Comparison of ENCODE assay signal across 23 cellular contexts in the genomic region with DNA sequence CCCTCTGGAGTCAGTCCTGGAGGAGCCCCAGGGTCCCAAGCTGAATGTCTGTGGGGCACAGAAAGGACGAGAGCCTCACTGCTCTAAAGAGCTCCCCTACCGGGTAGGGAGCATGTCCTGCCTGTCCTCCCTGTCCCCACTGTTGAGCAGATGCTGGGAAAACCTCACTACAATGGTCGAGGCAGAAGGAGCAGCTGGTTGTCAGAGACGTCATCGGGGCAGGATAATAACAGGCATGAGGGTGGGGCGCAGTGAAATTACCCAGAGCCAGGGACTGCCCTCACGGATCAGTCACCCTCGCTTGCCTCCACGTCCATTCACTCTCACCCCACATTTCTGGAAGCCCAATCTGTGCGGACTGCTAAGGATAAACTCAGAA. TPM values are rescaled to one million over a fixed set of nuclear protein-coding genes. Genes with fewer than 3 reads are reported as not detected.
DNase-seq lines count a peak whose midpoint lies in the region; ATAC-seq and TF ChIP-seq lines count a peak whose summit lies in the region.
"Had no signal": no experiment of that assay in that cellular context is flagged by ENCODE, and none has a peak within 500 bp of the region (broad histone marks: within the 10 kb centered on the region; RNA-seq: fewer than 3 reads in every experiment).

No MANE protein-coding gene starts in this region.

- no peak for TF ChIP-seq CTCF in GM23338 (conservative IDR thresholded peaks at IDR 0.05; ENCODE audit: low read depth in 2 of 2)

- H3K9me3 Mint-ChIP-seq in activated CD4-positive, alpha-beta T cell treated with anti-CD3 and anti-CD28 coated beads, Interleukin-2, amount 10 ng/mL, durations not matched to agents 7 days and 5 days = no peaks in the 10 kb centered on the region
- H3K9me3 Mint-ChIP-seq in GM23338 = no peaks in the 10 kb centered on the region
- H3K9me3 Mint-ChIP-seq: CD8-positive, alpha-beta memory T cell; stimulated activated memory B cell treated with anti-CD40 and anti-IgM and Interleukin-4, amounts not matched to agents 10 μg/mL and 1 μg/mL and 100 μg/mL, for 72 hours had no signal

- H3K36me3 ChIP-seq in GM23338 (ENCODE audit: insufficient read depth) = no peaks in the 10 kb centered on the region
- H3K36me3 ChIP-seq: esophagus squamous epithelium had no signal

- POLR2A ChIA-PET in activated CD4-positive, alpha-beta T cell treated with anti-CD3 and anti-CD28 coated beads, Interleukin-2, amount 10 ng/mL, durations not matched to agents 7 days and 5 days (lab: Charles Lee) = no interaction called here

- CTCF ChIA-PET in activated CD4-positive, alpha-beta T cell treated with anti-CD3 and anti-CD28 coated beads, Interleukin-2, amount 10 ng/mL, durations not matched to agents 7 days and 5 days (lab: Charles Lee) = interaction anchor here (0.9 to 1.3 kb wide), 3 partner anchors 10 to 17 kb away, joined by 3 to 7 read pairs (median 3); a partner anchor contains a TSS

- no peak for DNase-seq in activated CD4-positive, alpha-beta T cell treated with anti-CD3 and anti-CD28 coated beads, Interleukin-2, amount 10 ng/mL, durations not matched to agents 7 days and 5 days
- DNase-seq in activated CD4-positive, alpha-beta T cell treated with anti-CD3 and anti-CD28 coated beads for 48 hours = no peak
- DNase-seq in NCI-H69 (lab: John Stamatoyannopoulos, UW) = peak; percentile 78
- DNase-seq in left lobe of liver (ENCODE audit: low spot score) = no peak
- DNase-seq in GM23338 (ENCODE audit: low spot score) = no peak
- no peak for DNase-seq in hypothalamus (lab: John Stamatoyannopoulos, UW)
- DNase-seq in stimulated activated CD4-positive, alpha-beta T cell treated with anti-CD3 and anti-CD28 coated beads, Interleukin-4, amount 100 ng/mL, for 1 hour = no peak
- DNase-seq: activated CD4-positive, alpha-beta T cell treated with anti-CD3 and anti-CD28 coated beads, Interleukin-2, amount 50 U/mL, for 1 hour; activated gamma-delta T cell treated with Interleukin-2 at 50 U/mL for 16 hours; CD8-positive, alpha-beta memory T cell; esophagus squamous epithelium; KBM-7; MV-4-11; NCI-H2081 treated with DMSO at 0.1 percent for 48 hours; NK-92 treated with Interleukin-12 subunit alpha and Interleukin-12 subunit beta, amount 100 ng/mL, for 24 hours; right cardiac atrium had no signal

- H3K4me1 ChIP-seq in GM23338 (ENCODE audit: insufficient read depth) = no peaks in the 10 kb centered on the region
- H3K4me1 ChIP-seq: esophagus squamous epithelium had no signal

- H3K36me3 Mint-ChIP-seq in activated CD4-positive, alpha-beta T cell treated with anti-CD3 and anti-CD28 coated beads, Interleukin-2, amount 10 ng/mL, durations not matched to agents 7 days and 5 days (ENCODE audit: low read depth) = no peaks in the 10 kb centered on the region
- H3K36me3 Mint-ChIP-seq in GM23338 (ENCODE audit: low read depth) = no peaks in the 10 kb centered on the region
- H3K36me3 Mint-ChIP-seq: CD8-positive, alpha-beta memory T cell; stimulated activated memory B cell treated with anti-CD40 and anti-IgM and Interleukin-4, amounts not matched to agents 10 μg/mL and 1 μg/mL and 100 μg/mL, for 72 hours had no signal

- no peaks in the 10 kb centered on the region for H3F3A ChIP-seq in GM23338 (replicated peaks; ENCODE audit: low read depth)

- no peak overlapping the region for H3K4me2 ChIP-seq in GM23338

- no peak overlapping the region for H3K4me3 Mint-ChIP-seq in activated CD4-positive, alpha-beta T cell treated with anti-CD3 and anti-CD28 coated beads, Interleukin-2, amount 10 ng/mL, durations not matched to agents 7 days and 5 days
- no peak overlapping the region for H3K4me3 Mint-ChIP-seq in GM23338
- H3K4me3 Mint-ChIP-seq: stimulated activated memory B cell treated with anti-CD40 and anti-IgM and Interleukin-4, amounts not matched to agents 10 μg/mL and 1 μg/mL and 100 μg/mL, for 72 hours had no signal

- no peaks in the 10 kb centered on the region for H4K20me1 ChIP-seq in GM23338 (replicated peaks; ENCODE audit: insufficient read depth)

- peak overlapping the region; percentile 78 for H3K27ac Mint-ChIP-seq in activated CD4-positive, alpha-beta T cell treated with anti-CD3 and anti-CD28 coated beads, Interleukin-2, amount 10 ng/mL, durations not matched to agents 7 days and 5 days
- no peak overlapping the region for H3K27ac Mint-ChIP-seq in GM23338
- H3K27ac Mint-ChIP-seq: stimulated activated memory B cell treated with anti-CD40 and anti-IgM and Interleukin-4, amounts not matched to agents 10 μg/mL and 1 μg/mL and 100 μg/mL, for 72 hours had no signal

- H3K4me3 ChIP-seq in GM23338 = no peak overlapping the region
- H3K4me3 ChIP-seq: esophagus squamous epithelium had no signal

- peak; percentile 51 for ATAC-seq in left lobe of liver
- no peak for ATAC-seq in GM23338
- ATAC-seq in HG02571 (IDR thresholded peaks at IDR 0.05; ENCODE audit: unreplicated experiment) = no peak
- ATAC-seq: stimulated activated memory B cell treated with anti-CD40 and anti-IgM and Interleukin-4, amounts not matched to agents 10 μg/mL and 1 μg/mL and 100 μg/mL, for 72 hours had no signal

- no peak overlapping the region for H2AFZ ChIP-seq in GM23338

- no peak overlapping the region for H3K27ac ChIP-seq in GM23338 (ENCODE audit: low read depth)
- H3K27ac ChIP-seq: esophagus squamous epithelium, RWPE1 had no signal

- H3K79me2 ChIP-seq in GM23338 (replicated peaks; ENCODE audit: insufficient read depth) = no peaks in the 10 kb centered on the region

- no peaks in the 10 kb centered on the region for H3K27me3 ChIP-seq in GM23338 (ENCODE audit: insufficient read depth)

- peaks cover 18% of the 10 kb centered on the region for H3K4me1 Mint-ChIP-seq in activated CD4-positive, alpha-beta T cell treated with anti-CD3 and anti-CD28 coated beads, Interleukin-2, amount 10 ng/mL, durations not matched to agents 7 days and 5 days
- H3K4me1 Mint-ChIP-seq in GM23338 = no peaks in the 10 kb centered on the region

- H3K27me3 Mint-ChIP-seq in activated CD4-positive, alpha-beta T cell treated with anti-CD3 and anti-CD28 coated beads, Interleukin-2, amount 10 ng/mL, durations not matched to agents 7 days and 5 days = peaks cover 6% of the 10 kb centered on the region
- peaks cover 12% of the 10 kb centered on the region for H3K27me3 Mint-ChIP-seq in GM23338 (ENCODE audit: insufficient read depth, low read depth, poor library complexity)

- H3K9me2 ChIP-seq in GM23338 (ENCODE audit: insufficient read depth) = no peaks in the 10 kb centered on the region

RNA-seq across cellular contexts. Expression of a gene that starts 0.5 kb away (rescaled TPM):
- not detected for total RNA-seq in activated CD4-positive, alpha-beta T cell treated with anti-CD3 and anti-CD28 coated beads, Interleukin-2, amount 10 ng/mL, durations not matched to agents 7 days and 5 days
- 79.0 TPM for total RNA-seq in left lobe of liver
- not detected in 2 replicates for total RNA-seq in GM23338 (2014; rRNA removed; shearing (Covaris generic))
- polyA plus RNA-seq in GM23338 (2016; fragmentation: Nextera tagmentation; extraction: Ambion mirVana) = not detected in 2 replicates
- total RNA-seq: cardiac septum; CD8-positive, alpha-beta memory T cell; Daoy; esophagus squamous epithelium; lower leg skin; omental fat pad; right cardiac atrium had no signal
- polyA plus RNA-seq: CD8-positive, alpha-beta memory T cell; right cardiac atrium had no signal

RNA-seq across cellular contexts. Expression of a gene that starts 13.9 kb away (rescaled TPM):
- under 1 TPM in 1 of 2 experiments, not detected in 1; 0.32 TPM for total RNA-seq in activated CD4-positive, alpha-beta T cell treated with anti-CD3 and anti-CD28 coated beads, Interleukin-2, amount 10 ng/mL, durations not matched to agents 7 days and 5 days
- total RNA-seq in left lobe of liver = 8.2 TPM
- total RNA-seq in GM23338 (2014; rRNA removed; shearing (Covaris generic)) = 0.38 TPM in 1 of 2 replicates, not detected in the other
- polyA plus RNA-seq in GM23338 (2016; fragmentation: Nextera tagmentation; extraction: Ambion mirVana) = 0.40 and 0.47 TPM in 2 replicates
- total RNA-seq: CD8-positive, alpha-beta memory T cell; Daoy had no signal
- polyA plus RNA-seq: CD8-positive, alpha-beta memory T cell had no signal

RNA-seq across cellular contexts. Expression of a gene that starts 16.5 kb away (rescaled TPM):
- not detected for total RNA-seq in activated CD4-positive, alpha-beta T cell treated with anti-CD3 and anti-CD28 coated beads, Interleukin-2, amount 10 ng/mL, durations not matched to agents 7 days and 5 days
- total RNA-seq in left lobe of liver = 28.0 TPM
- 1.3 TPM in 1 of 2 replicates, not detected in the other for total RNA-seq in GM23338 (2014; rRNA removed; shearing (Covaris generic))
- polyA plus RNA-seq in GM23338 (2016; fragmentation: Nextera tagmentation; extraction: Ambion mirVana) = 0.33 and 0.47 TPM in 2 replicates
- total RNA-seq: cardiac septum; CD8-positive, alpha-beta memory T cell; Daoy; omental fat pad; right cardiac atrium had no signal
- polyA plus RNA-seq: CD8-positive, alpha-beta memory T cell; right cardiac atrium had no signal

RNA-seq across cellular contexts. Expression of a gene that starts 23.7 kb away (rescaled TPM):
- total RNA-seq in activated CD4-positive, alpha-beta T cell treated with anti-CD3 and anti-CD28 coated beads, Interleukin-2, amount 10 ng/mL, durations not matched to agents 7 days and 5 days = 100 to 1,000 TPM in 1 of 2 experiments, 10 to 100 TPM in 1; 95.3 to 115 TPM
- 79.1 TPM for total RNA-seq in left lobe of liver
- total RNA-seq in GM23338 (2014; rRNA removed; shearing (Covaris generic)) = 266 and 302 TPM in 2 replicates
- 465 and 502 TPM in 2 replicates for polyA plus RNA-seq in GM23338 (2016; fragmentation: Nextera tagmentation; extraction: Ambion mirVana)

Comparison
In these comparisons a context has a peak if more than half of its experiments do, and no peak if none do; other contexts are left out.
1. RNA of a gene that starts 0.5 kb away (total RNA-seq): 79.0 TPM in left lobe of liver (single experiment); not detected in activated CD4-positive, alpha-beta T cell treated with anti-CD3 and anti-CD28 coated beads, Interleukin-2, amount 10 ng/mL, durations not matched to agents 7 days and 5 days and not detected in GM23338; every median in the first group is over 10 times any median in the second.
2. RNA of a gene that starts 16.5 kb away (total RNA-seq): 28.0 TPM in left lobe of liver (single experiment); 1.3 TPM in GM23338 and not detected in activated CD4-positive, alpha-beta T cell treated with anti-CD3 and anti-CD28 coated beads, Interleukin-2, amount 10 ng/mL, durations not matched to agents 7 days and 5 days; every median in the first group is over 10 times any median in the second.